9 cellular contexts compared by ENCODE assay signal in genomic region chr2:10449481-10449831, GRCh38. TPM values are rescaled to one million over a fixed set of nuclear protein-coding genes. Genes with fewer than 3 reads are reported as not detected.
A peak's percentile ranks its signal among the peaks of the same experiment; 100 is the strongest.
DNase-seq lines count a peak whose midpoint lies in the region; ATAC-seq and TF ChIP-seq lines count a peak whose summit lies in the region.
"Had no signal": no experiment of that assay in that cellular context is flagged by ENCODE, and none has a peak within 500 bp of the region (broad histone marks: within the 10 kb centered on the region; RNA-seq: fewer than 3 reads in every experiment).

No MANE protein-coding gene starts in this region.

- no peaks in the 10 kb centered on the region for H3K9me3 Mint-ChIP-seq in CD8-positive, alpha-beta T cell

- H3K9me3 ChIP-seq in CD8-positive, alpha-beta T cell (ENCODE audit: low read length) = no peaks in the 10 kb centered on the region
- H3K9me3 ChIP-seq in OCI-LY1 (ENCODE audit: low read length) = no peaks in the 10 kb centered on the region
- no peaks in the 10 kb centered on the region for H3K9me3 ChIP-seq in endocrine pancreas (ENCODE audit: control insufficient read depth, low read length)
- no peaks in the 10 kb centered on the region for H3K9me3 ChIP-seq in osteoblast (ENCODE audit: low read depth, low read length)
- no peaks in the 10 kb centered on the region for H3K9me3 ChIP-seq in gastroesophageal sphincter

- H3K9me2 ChIP-seq in OCI-LY1 (ENCODE audit: low read depth, low read length) = no peaks in the 10 kb centered on the region

- H3K27ac ChIP-seq in CD8-positive, alpha-beta T cell (ENCODE audit: low read depth, low read length) = no peak overlapping the region
- H3K27ac ChIP-seq in OCI-LY1 (ENCODE audit: low read depth, low read length, poor library complexity, severe bottlenecking) (no peak overlapping the region), osteoblast (ENCODE audit: low read depth, low read length) (no peak overlapping the region), gastroesophageal sphincter (peak overlapping the region in 2 of 4 donors; percentile 93 to 99)

- H3K79me2 ChIP-seq in OCI-LY1 (ENCODE audit: insufficient read depth, low read length) (peaks cover 32% of the 10 kb centered on the region), osteoblast (ENCODE audit: insufficient read depth, low read length) (peaks cover 40% of the 10 kb centered on the region)

- H3F3A ChIP-seq in OCI-LY1 (ENCODE audit: insufficient read depth, low read length) = 0 out of 2 replicates have a peak, but pooled peaks cover 3% of the 10 kb centered on the region

- no peak for TF ChIP-seq POLR2A in gastroesophageal sphincter (IDR thresholded peaks at IDR 0.05)

- no peaks in the 10 kb centered on the region for H3K27me3 ChIP-seq in CD8-positive, alpha-beta T cell (ENCODE audit: insufficient read depth, low read length)
- H3K27me3 ChIP-seq in OCI-LY1 (ENCODE audit: insufficient read depth, low read length) (peaks cover 3% of the 10 kb centered on the region; the same call in 1 of the 2 replicates), endocrine pancreas (ENCODE audit: control insufficient read depth, insufficient read depth, low read length) (no peaks in the 10 kb centered on the region), osteoblast (ENCODE audit: insufficient read depth, low read length) (no peaks in the 10 kb centered on the region), gastroesophageal sphincter (no peaks in the 10 kb centered on the region)

- no peak for TF ChIP-seq CTCF in CD8-positive, alpha-beta T cell (IDR thresholded peaks at IDR 0.05)
- TF ChIP-seq CTCF in OCI-LY1 (IDR thresholded peaks at IDR 0.05; ENCODE audit: low read length) (no peak), osteoblast (IDR thresholded peaks at IDR 0.05; ENCODE audit: extremely low read depth, low read depth, low read length) (no peak), gastroesophageal sphincter (IDR thresholded peaks at IDR 0.05) (no peak), GM10248 (IDR thresholded peaks at IDR 0.05; ENCODE audit: control extremely low read depth, extremely low read depth, low read depth, missing control alignments) (no peak)

- peaks cover 40% of the 10 kb centered on the region for H3K4me1 Mint-ChIP-seq in CD8-positive, alpha-beta T cell (ENCODE audit: low read depth)

- H3K4me3 Mint-ChIP-seq in CD8-positive, alpha-beta T cell = peak overlapping the region; percentile 78

- H3K4me2 ChIP-seq in OCI-LY1 (ENCODE audit: low read length) = peak overlapping the region; percentile 89
- H3K4me2 ChIP-seq in osteoblast (ENCODE audit: insufficient read depth, low read length) = peak overlapping the region; percentile 96

- H3K36me3 Mint-ChIP-seq in CD8-positive, alpha-beta T cell = peaks cover 12% of the 10 kb centered on the region

- DNase-seq in CD8-positive, alpha-beta T cell = no peak
- peak; percentile 60 for DNase-seq in osteoblast (ENCODE audit: insufficient read length, low spot score, missing footprints)
- DNase-seq in GM10248 (ENCODE audit: extremely low spot score) = no peak
- DNase-seq: retina had no signal

- H3K4me1 ChIP-seq in CD8-positive, alpha-beta T cell (ENCODE audit: insufficient read depth, low read length) = peaks cover 23% of the 10 kb centered on the region
- H3K4me1 ChIP-seq in OCI-LY1 (ENCODE audit: insufficient read depth, low read length, severe bottlenecking) = peaks cover 31% of the 10 kb centered on the region
- peaks cover 7% of the 10 kb centered on the region for H3K4me1 ChIP-seq in endocrine pancreas (ENCODE audit: control insufficient read depth, insufficient read depth, low read length)
- H3K4me1 ChIP-seq in osteoblast (ENCODE audit: insufficient read depth, low read length) = peaks cover 33% of the 10 kb centered on the region
- H3K4me1 ChIP-seq in gastroesophageal sphincter = peaks cover 3 to 83% (median 15%) of the 10 kb centered on the region in 3 donors

- H3K27ac Mint-ChIP-seq in CD8-positive, alpha-beta T cell = peak overlapping the region; percentile 88

- no peak for ATAC-seq in CD8-positive, alpha-beta T cell
- ATAC-seq in HG03342 (IDR thresholded peaks at IDR 0.05; ENCODE audit: unreplicated experiment) (no peak), gastroesophageal sphincter (no peak), HG02623 (IDR thresholded peaks at IDR 0.05; ENCODE audit: unreplicated experiment) (no peak)

- CTCF ChIA-PET in CD8-positive, alpha-beta T cell (lab: Charles Lee) = interaction anchor here (0.6 to 2.3 kb wide), 4 partner anchors 11 to 405 kb away, joined by 3 to 6 read pairs (median 5); no protein-coding TSS in a partner anchor
- CTCF ChIA-PET in GM10248 (lab: Yijun Ruan, JAX) = interaction anchor here (0.8 to 9.8 kb wide), 7 partner anchors 11 to 465 kb away, joined by 3 to 127 read pairs (median 3); no protein-coding TSS in a partner anchor

- H2AFZ ChIP-seq in OCI-LY1 (ENCODE audit: low read length) (no peak overlapping the region), osteoblast (ENCODE audit: low read length) (no peak overlapping the region)

- no peak overlapping the region for H3K4me3 ChIP-seq in CD8-positive, alpha-beta T cell (ENCODE audit: low read depth, low read length)
- H3K4me3 ChIP-seq in OCI-LY1 (ENCODE audit: low read depth, low read length, poor library complexity, severe bottlenecking) = peak overlapping the region; percentile 72
- peak overlapping the region; percentile 25 for H3K4me3 ChIP-seq in endocrine pancreas (ENCODE audit: control insufficient read depth, insufficient read depth, low read length)
- peak overlapping the region; percentile 84 for H3K4me3 ChIP-seq in osteoblast (ENCODE audit: insufficient read depth, low read length)
- peak overlapping the region in 1 of 2 donors; percentile 81 for H3K4me3 ChIP-seq in gastroesophageal sphincter

- intact Hi-C loops in CD8-positive, alpha-beta T cell (cut with DNase I, micrococcal nuclease) = loop anchor here (2.0 to 10.0 kb wide), 11 partner anchors 218 to 1612 kb away; partner anchors contain the start of genes PDIA6 (in 2 of the 2), YWHAQ (in 2 of the 2), ADAM17 (in 1 of the 2) and CPSF3 (in 1 of the 2)

- TF ChIP-seq EP300 in gastroesophageal sphincter (IDR thresholded peaks at IDR 0.05) = no peak

- WGBS in gastroesophageal sphincter (ENCODE audit: low coverage in 1 of 2), 2 donors = 45 to 50% methylated on average over 1 to 3 of the region's 5 CpGs

- 0 out of 2 replicates have a peak, but pooled peaks cover 3% of the 10 kb centered on the region for H4K20me1 ChIP-seq in OCI-LY1 (ENCODE audit: insufficient read depth, low read length)
- peaks cover 24% of the 10 kb centered on the region for H4K20me1 ChIP-seq in osteoblast (ENCODE audit: insufficient read depth, low read length)

- POLR2A ChIA-PET in CD8-positive, alpha-beta T cell (lab: Charles Lee) = no interaction called here
- POLR2A ChIA-PET in GM10248 (lab: Yijun Ruan, JAX) = no interaction called here

- H3K36me3 ChIP-seq in CD8-positive, alpha-beta T cell (ENCODE audit: insufficient read depth, low read length) = peaks cover 3% of the 10 kb centered on the region
- H3K36me3 ChIP-seq in OCI-LY1 (ENCODE audit: insufficient read depth, low read length) (peaks cover 24% of the 10 kb centered on the region), endocrine pancreas (ENCODE audit: control insufficient read depth, insufficient read depth, low read length) (no peaks in the 10 kb centered on the region), osteoblast (ENCODE audit: insufficient read depth, low read length) (peaks cover 8% of the 10 kb centered on the region), gastroesophageal sphincter (peaks cover 0 to 5% of the 10 kb centered on the region in 2 donors)

- peak overlapping the region; percentile 80 for H3K9ac ChIP-seq in OCI-LY1 (ENCODE audit: low read length)
- no peak overlapping the region for H3K9ac ChIP-seq in endocrine pancreas (ENCODE audit: control insufficient read depth, insufficient read depth, low read length)

- no peaks in the 10 kb centered on the region for H3K27me3 Mint-ChIP-seq in CD8-positive, alpha-beta T cell (ENCODE audit: low read depth)

RNA-seq across cellular contexts. Expression of gene ODC1, which starts 1.3 kb away (rescaled TPM):
- 100 to 1,000 TPM; 157 to 162 TPM for total RNA-seq in CD8-positive, alpha-beta T cell
- total RNA-seq in osteoblast (106 and 109 TPM in 2 replicates), gastroesophageal sphincter (100 to 1,000 TPM; 105 to 199 (median 137) TPM)
